In genomic region chr7:872685-873084, GRCh38 we compare ENCODE assay signal across 1 cellular context.
TF ChIP-seq lines count a peak whose summit lies in the region.

No MANE protein-coding gene starts in this region.

TF ChIP-seq in K562, 482 proteins besides CTCF, POLR2A, EP300 and RAD21:
- TF ChIP-seq SMARCA5 (IDR thresholded peaks at IDR 0.05) = 0 out of 2 replicates have a peak, but pooled peaks have one; percentile 29
